Comparison of ENCODE assay signal across 24 cellular contexts in the genomic region with DNA sequence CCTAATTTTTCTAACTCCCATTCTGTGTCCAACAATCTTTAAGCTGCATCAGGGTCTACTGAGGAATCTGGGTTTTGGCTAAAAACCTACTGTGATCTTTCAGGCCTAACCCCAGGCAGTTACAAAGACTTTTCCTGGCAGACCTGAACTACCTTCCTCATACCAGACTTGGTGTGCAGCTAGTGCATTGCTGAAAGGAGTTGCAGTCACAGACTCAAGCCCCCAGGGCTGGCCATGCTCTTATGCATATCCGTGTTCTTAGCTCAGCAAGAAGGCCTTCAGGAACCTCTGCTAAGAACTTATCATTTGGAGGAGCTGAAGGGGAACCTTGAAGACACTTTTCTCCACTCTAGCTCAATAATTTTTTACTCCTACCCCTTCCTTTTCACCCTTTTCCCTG.
DNase-seq lines count a peak whose midpoint lies in the region; ATAC-seq and TF ChIP-seq lines count a peak whose summit lies in the region.
"Had no signal": no experiment of that assay in that cellular context is flagged by ENCODE, and none has a peak within 500 bp of the region (broad histone marks: within the 10 kb centered on the region; RNA-seq: fewer than 3 reads in every experiment).

No MANE protein-coding gene starts in this region.

- no peaks in the 10 kb centered on the region for H3K27me3 ChIP-seq in CD4-positive, alpha-beta memory T cell (ENCODE audit: insufficient read depth, low read length)
- H3K27me3 ChIP-seq: dorsolateral prefrontal cortex, neural progenitor cell, tibial nerve had no signal

- H3K4me1 Mint-ChIP-seq in CD4-positive, alpha-beta memory T cell = peaks cover 59 to 65% (median 62%) of the 10 kb centered on the region in 4 donors
- peaks cover 64% of the 10 kb centered on the region for H3K4me1 Mint-ChIP-seq in activated CD4-positive, alpha-beta memory T cell treated with anti-CD3 and anti-CD28 coated beads for 36 hours (ENCODE audit: low read depth)
- H3K4me1 Mint-ChIP-seq: neural progenitor cell had no signal

- POLR2A ChIA-PET in CD4-positive, alpha-beta memory T cell (lab: Charles Lee; ENCODE audit: partially characterized antibody) = interaction anchor here (0.6 to 9.8 kb wide), 17 partner anchors 8 to 357 kb away, joined by 3 to 166 read pairs (median 4); a partner anchor contains a TSS
- POLR2A ChIA-PET in activated CD4-positive, alpha-beta memory T cell treated with anti-CD3 and anti-CD28 coated beads for 36 hours (lab: Charles Lee) = interaction anchor here (1.2 kb wide), 1 partner anchor 132 kb away, joined by 3 read pairs; no protein-coding TSS in a partner anchor

- peaks cover 0 to 6% (median 3%) of the 10 kb centered on the region in 8 donors for H3K9me3 Mint-ChIP-seq in CD4-positive, alpha-beta memory T cell
- no peaks in the 10 kb centered on the region for H3K9me3 Mint-ChIP-seq in activated CD4-positive, alpha-beta memory T cell treated with anti-CD3 and anti-CD28 coated beads for 36 hours
- H3K9me3 Mint-ChIP-seq: neural progenitor cell had no signal

- peak overlapping the region in 6 of 8 donors; percentile 7 to 81 (median 64) for H3K4me3 Mint-ChIP-seq in CD4-positive, alpha-beta memory T cell
- no peak overlapping the region for H3K4me3 Mint-ChIP-seq in activated CD4-positive, alpha-beta memory T cell treated with anti-CD3 and anti-CD28 coated beads for 36 hours
- H3K4me3 Mint-ChIP-seq: CD14-positive monocyte, neural progenitor cell had no signal

- no peak overlapping the region for H3K4me3 ChIP-seq in CD4-positive, alpha-beta memory T cell (ENCODE audit: low read length in 2 of 2)
- H3K4me3 ChIP-seq in epithelial cell of esophagus (ENCODE audit: low read length) = no peak overlapping the region
- H3K4me3 ChIP-seq: dorsolateral prefrontal cortex, lung, neural progenitor cell, tibial nerve had no signal

- ATAC-seq in HG02588 (IDR thresholded peaks at IDR 0.05; ENCODE audit: unreplicated experiment) = no peak
- ATAC-seq: sciatic nerve had no signal

- no peak for TF ChIP-seq CTCF in C4-2B (conservative IDR thresholded peaks at IDR 0.05)
- no peak for TF ChIP-seq CTCF in epithelial cell of esophagus (IDR thresholded peaks at IDR 0.05; ENCODE audit: insufficient read depth, low read depth, low read length, missing control alignments)

- CTCF ChIA-PET in CD4-positive, alpha-beta memory T cell (lab: Charles Lee; ENCODE audit: partially characterized antibody) = interaction anchor here (1.0 to 2.4 kb wide), 10 partner anchors 9 to 416 kb away, joined by 3 to 8 read pairs (median 4); no protein-coding TSS in a partner anchor
- CTCF ChIA-PET in activated CD4-positive, alpha-beta memory T cell treated with anti-CD3 and anti-CD28 coated beads for 36 hours (lab: Charles Lee) = interaction anchor here (1.2 kb wide), 1 partner anchor 22 kb away, joined by 3 read pairs; no protein-coding TSS in a partner anchor

- no peak for DNase-seq in CD4-positive, alpha-beta memory T cell
- no peak for DNase-seq in activated CD4-positive, alpha-beta memory T cell treated with anti-CD3 and anti-CD28 coated beads for 36 hours
- DNase-seq in epithelial cell of esophagus (ENCODE audit: low read depth) (peak; percentile 43), globus pallidus (ENCODE audit: low spot score) (no peak), caudate nucleus (lab: John Stamatoyannopoulos, UW) (no peak), NCI-H187 treated with DMSO at 0.1 percent for 48 hours (lab: John Stamatoyannopoulos, UW) (no peak)
- DNase-seq: activated CD4-positive, CD25-positive, alpha-beta regulatory T cell; activated gamma-delta T cell; cerebellar nuclear complex; DMS53; dorsolateral prefrontal cortex; head of caudate nucleus; NCI-H1105 treated with DMSO at 0.1 percent for 48 hours; NCI-H2081 treated with DMSO at 0.1 percent for 48 hours; posterior cingulate gyrus; stimulated activated naive CD4-positive, alpha-beta T cell treated with Interleukin-2 at 50 U/mL for 16 hours; T1000 had no signal

- intact Hi-C loops in CD4-positive, alpha-beta memory T cell (cut with micrococcal nuclease) = loop anchor here (10.0 kb wide), 1 partner anchor 54 kb away; no protein-coding TSS in a partner anchor
- intact Hi-C loops in activated CD4-positive, alpha-beta memory T cell treated with anti-CD3 and anti-CD28 coated beads for 36 hours (cut with micrococcal nuclease) = no loop called here

- H3K27ac ChIP-seq in C4-2B = peak overlapping the region; percentile 83; the same call in 1 of the 2 replicates
- peak overlapping the region; percentile 22 for H3K27ac ChIP-seq in CD4-positive, alpha-beta memory T cell (ENCODE audit: low read depth, low read length)
- no peak overlapping the region for H3K27ac ChIP-seq in caudate nucleus (ENCODE audit: low read depth, low read length)
- H3K27ac ChIP-seq: dorsolateral prefrontal cortex, neural progenitor cell, tibial nerve had no signal

- H3K27ac Mint-ChIP-seq in CD4-positive, alpha-beta memory T cell = peak overlapping the region in 6 of 7 donors; percentile 88 to 98 (median 92)
- peak overlapping the region; percentile 74 for H3K27ac Mint-ChIP-seq in activated CD4-positive, alpha-beta memory T cell treated with anti-CD3 and anti-CD28 coated beads for 36 hours
- H3K27ac Mint-ChIP-seq: CD14-positive monocyte, neural progenitor cell had no signal

- H3K9me3 ChIP-seq in CD4-positive, alpha-beta memory T cell (ENCODE audit: control insufficient read depth in 1 of 2, low read length in 2 of 2) = no peaks in the 10 kb centered on the region
- H3K9me3 ChIP-seq: tibial nerve had no signal

- no peaks in the 10 kb centered on the region for H3K27me3 Mint-ChIP-seq in CD4-positive, alpha-beta memory T cell
- H3K27me3 Mint-ChIP-seq in activated CD4-positive, alpha-beta memory T cell treated with anti-CD3 and anti-CD28 coated beads for 36 hours = no peaks in the 10 kb centered on the region

- no peaks in the 10 kb centered on the region for H3K36me3 ChIP-seq in CD4-positive, alpha-beta memory T cell (ENCODE audit: insufficient read depth, low read length)
- H3K36me3 ChIP-seq: neural progenitor cell, tibial nerve had no signal

- peaks cover 89% of the 10 kb centered on the region for H3K4me1 ChIP-seq in CD4-positive, alpha-beta memory T cell (ENCODE audit: insufficient read depth, low read length)
- H3K4me1 ChIP-seq: neural progenitor cell had no signal

- H3K36me3 Mint-ChIP-seq in CD4-positive, alpha-beta memory T cell = peaks cover 12 to 17% of the 10 kb centered on the region in 2 donors
- H3K36me3 Mint-ChIP-seq in activated CD4-positive, alpha-beta memory T cell treated with anti-CD3 and anti-CD28 coated beads for 36 hours = no peaks in the 10 kb centered on the region
- H3K36me3 Mint-ChIP-seq: CD14-positive monocyte, neural progenitor cell had no signal
